In genomic region chr17:8673621-8674020, GRCh38 we compare ENCODE assay signal across 1 cellular context.
TF ChIP-seq lines count a peak whose summit lies in the region.

No MANE protein-coding gene starts in this region.

TF ChIP-seq in endothelial cell of umbilical vein, 7 proteins besides CTCF, POLR2A, EP300 and RAD21:
- TF ChIP-seq GATA2 (IDR thresholded peaks at IDR 0.05; ENCODE audit: insufficient read depth, insufficient read length, low read depth, low read length) (peak; percentile 68), MYC (IDR thresholded peaks at IDR 0.05; ENCODE audit: low read depth, low read length) (no peak)
